ENCODE assay signal across 11 cellular contexts in genomic region chr3:163166197-163166596, GRCh38.
"Had no signal": no experiment of that assay in that cellular context is flagged by ENCODE, and none has a peak within 500 bp of the region (broad histone marks: within the 10 kb centered on the region; RNA-seq: fewer than 3 reads in every experiment).

No MANE protein-coding gene starts in this region.

- H3K27ac ChIP-seq: GM23248 had no signal

- DNase-seq: GM23248, GOT3, H7, H9, HCEC 1CT, HFFc6 had no signal

- H3K9me3 ChIP-seq: HAP-1 had no signal

- ATAC-seq: GM23338, HCT116 had no signal

- H3K4me2 ChIP-seq: GM23338 had no signal

- FAIRE-seq: H1, H54 had no signal

- H3K36me3 ChIP-seq: HAP-1 had no signal

- H3K4me3 ChIP-seq: GM23248, GM23338, HAP-1 had no signal

- H3K4me1 ChIP-seq: HAP-1 had no signal
